Comparison of ENCODE assay signal across 26 cellular contexts in genomic region chr17:82891911-82892310, GRCh38. TPM values are rescaled to one million over a fixed set of nuclear protein-coding genes. Genes with fewer than 3 reads are reported as not detected.
DNase-seq lines count a peak whose midpoint lies in the region; ATAC-seq, FAIRE-seq and TF ChIP-seq lines count a peak whose summit lies in the region.
"Had no signal": no experiment of that assay in that cellular context is flagged by ENCODE, and none has a peak within 500 bp of the region (broad histone marks: within the 10 kb centered on the region; RNA-seq: fewer than 3 reads in every experiment).

No MANE protein-coding gene starts in this region.

- no peaks in the 10 kb centered on the region for H3K27me3 Mint-ChIP-seq in CD4-positive, alpha-beta T cell
- H3K27me3 Mint-ChIP-seq in nephron progenitor cell (ENCODE audit: low read depth, poor library complexity) = no peaks in the 10 kb centered on the region

- H3K9ac ChIP-seq in BLaER1 (no peak overlapping the region), K562 (ENCODE audit: insufficient read depth in 1 of 2, low read depth in 2 of 2, low read length in 2 of 2) (no peak overlapping the region; a peak in 1 of 4 replicates)

- H4K20me1 ChIP-seq in BLaER1 = peaks cover 24% of the 10 kb centered on the region
- no peaks in the 10 kb centered on the region for H4K20me1 ChIP-seq in K562 (replicated peaks; ENCODE audit: control insufficient read depth, insufficient read depth, low read length)

- no peaks in the 10 kb centered on the region for H3K9me3 ChIP-seq in BLaER1
- no peaks in the 10 kb centered on the region for H3K9me3 ChIP-seq in CD4-positive, alpha-beta T cell (ENCODE audit: control insufficient read depth, low read length)
- H3K9me3 ChIP-seq in K562 (replicated peaks; ENCODE audit: control insufficient read depth, insufficient read depth, low read depth, low read length) = no peaks in the 10 kb centered on the region
- H3K9me3 ChIP-seq: esophagus squamous epithelium, gastrocnemius medialis, HAP-1, MG63 had no signal

- H3K79me2 ChIP-seq in K562 (ENCODE audit: control insufficient read depth, insufficient read depth, low read length) = peaks cover 20% of the 10 kb centered on the region

- H3K27ac Mint-ChIP-seq in CD4-positive, alpha-beta T cell = peak overlapping the region; percentile 95
- H3K27ac Mint-ChIP-seq in nephron progenitor cell = peak overlapping the region; percentile 82

- TF ChIP-seq POLR2A in K562 (conservative IDR thresholded peaks at IDR 0.05) = no peak

- POLR2A ChIA-PET in CD4-positive, alpha-beta T cell (lab: Charles Lee) = interaction anchor here (1.4 to 4.4 kb wide), 3 partner anchors 8 to 33 kb away, joined by 6 to 29 read pairs (median 19); no protein-coding TSS in a partner anchor
- POLR2A ChIA-PET in K562 (lab: Yijun Ruan, JAX) = interaction anchor here (1.1 to 1.4 kb wide), 2 partner anchors 9 to 11 kb away, joined by 3 read pairs; no protein-coding TSS in a partner anchor

- peaks cover 37% of the 10 kb centered on the region for H3K4me1 Mint-ChIP-seq in CD4-positive, alpha-beta T cell (ENCODE audit: low read depth)
- peaks cover 65% of the 10 kb centered on the region for H3K4me1 Mint-ChIP-seq in nephron progenitor cell

- peak overlapping the region; percentile 3 for H3K4me3 Mint-ChIP-seq in CD4-positive, alpha-beta T cell
- H3K4me3 Mint-ChIP-seq in nephron progenitor cell = no peak overlapping the region
- H3K4me3 Mint-ChIP-seq: brain had no signal

- H3K4me3 ChIP-seq in BLaER1 (no peak overlapping the region), K562 (no peak overlapping the region)
- H3K4me3 ChIP-seq: esophagus squamous epithelium, gastrocnemius medialis, HAP-1, MG63, smooth muscle cell had no signal

- no peak for TF ChIP-seq CTCF in CD4-positive, alpha-beta T cell (IDR thresholded peaks at IDR 0.05)
- TF ChIP-seq CTCF in K562 (IDR thresholded peaks at IDR 0.05 in 2 of 3, conservative IDR thresholded peaks at IDR 0.05 in 1 of 3; ENCODE audit: insufficient read depth in 2 of 3, low read depth in 1 of 3, low read length in 3 of 3) = no peak
- no peak for TF ChIP-seq CTCF in nephron progenitor cell (IDR thresholded peaks at IDR 0.05)

- no TSS peak for BruUV-seq in K562 (replicated peaks; lab: Mats Ljungman, UMichigan)

- peaks cover 98% of the 10 kb centered on the region for H3K4me1 ChIP-seq in BLaER1
- peaks cover 7 to 36% of the 10 kb centered on the region in 2 experiments; a peak in 4 of 5 replicates for H3K4me1 ChIP-seq in K562 (replicated peaks in 1 of 2; ENCODE audit: control insufficient read depth in 2 of 2, insufficient read depth in 2 of 2, low read length in 2 of 2)
- H3K4me1 ChIP-seq: HAP-1 had no signal

- no peak for DNase-seq in CD4-positive, alpha-beta T cell
- no peak for DNase-seq in K562 (ENCODE audit: extremely low read depth in 1 of 4, low spot score in 3 of 4)
- DNase-seq in nephron progenitor cell = no peak
- no peak for DNase-seq in NCI-H1694 (lab: John Stamatoyannopoulos, UW)
- no peak for DNase-seq in hippocampal formation (lab: John Stamatoyannopoulos, UW)
- DNase-seq in activated effector memory CD4-positive, alpha-beta T cell treated with Interleukin-2 at 50 U/mL for 16 hours = no peak
- DNase-seq: DMS79 treated with DMSO at 0.1 percent for 48 hours; esophagus squamous epithelium; gastrocnemius medialis; hypothalamus; MG63; NCI-H146; NCI-H2171; NCI-H526; nucleus accumbens; RPMI8226; stimulated activated CD4-positive, alpha-beta T cell treated with anti-CD3 and anti-CD28 coated beads, Interleukin-4, amount 100 ng/mL, for 1 hour had no signal

- no peaks in the 10 kb centered on the region for H3K9me3 Mint-ChIP-seq in CD4-positive, alpha-beta T cell
- peaks cover 6% of the 10 kb centered on the region for H3K9me3 Mint-ChIP-seq in nephron progenitor cell

- H2AFZ ChIP-seq in K562 (ENCODE audit: low read depth, low read length) = no peak overlapping the region

- TF ChIP-seq RAD21 in K562 (CRISPR knock-in tag; conservative IDR thresholded peaks at IDR 0.05 in 1 of 2, IDR thresholded peaks at IDR 0.05 in 1 of 2) = no peak

- H3K36me3 ChIP-seq in BLaER1 = peaks cover 51% of the 10 kb centered on the region
- peaks cover 58% of the 10 kb centered on the region for H3K36me3 ChIP-seq in K562 (ENCODE audit: control insufficient read depth, insufficient read depth, low read length)

- no peaks in the 10 kb centered on the region for H3K9me1 ChIP-seq in K562 (ENCODE audit: control insufficient read depth, insufficient read depth, low read length)

- intact Hi-C loops in CD4-positive, alpha-beta T cell (cut with DNase I, micrococcal nuclease) = loop anchor here (2.0 to 5.0 kb wide), 3 partner anchors 35 to 109 kb away; no protein-coding TSS in a partner anchor
- intact Hi-C loops in K562 (cut with micrococcal nuclease) = no loop called here

- no peak for ATAC-seq in CD4-positive, alpha-beta T cell (ENCODE audit: poor library complexity)
- ATAC-seq in K562 = no peak
- ATAC-seq: activated CD4-positive, CD25-positive, alpha-beta regulatory T cell treated with anti-CD3 and anti-CD28 coated beads, Interleukin-2, amount 50 U/mL, for 24 hours; gastrocnemius medialis had no signal

- no peak for FAIRE-seq in K562 (lab: Jason Lieb, UNC)
- FAIRE-seq: colon, GM12891, islet of Langerhans had no signal

- H3K27ac ChIP-seq in BLaER1 (peak overlapping the region; percentile 58; the same call in 1 of the 2 replicates), K562 (ENCODE audit: extremely low read depth, low read depth, low read length) (no peak overlapping the region)
- peak overlapping the region; percentile 14 for H3K27ac ChIP-seq in CD4-positive, alpha-beta T cell (ENCODE audit: low read depth, low read length)

- TF ChIP-seq EP300 in K562 (IDR thresholded peaks at IDR 0.05; ENCODE audit: low read length) = no peak

- H3K4me2 ChIP-seq in BLaER1 (peak overlapping the region; percentile 69), K562 (ENCODE audit: insufficient read depth, low read length) (no peak overlapping the region)
- H3K4me2 ChIP-seq: smooth muscle cell had no signal

- H3K27me3 ChIP-seq in BLaER1 (no peaks in the 10 kb centered on the region), K562 (ENCODE audit: control insufficient read depth in 2 of 2, insufficient read depth in 2 of 2, low read length in 2 of 2) (no peaks in the 10 kb centered on the region)
- H3K27me3 ChIP-seq in CD4-positive, alpha-beta T cell (ENCODE audit: control insufficient read depth, insufficient read depth, low read length) = no peaks in the 10 kb centered on the region
- H3K27me3 ChIP-seq: esophagus squamous epithelium, gastrocnemius medialis, MG63 had no signal

- peaks cover 39% of the 10 kb centered on the region for H3K36me3 Mint-ChIP-seq in CD4-positive, alpha-beta T cell (ENCODE audit: low read depth)
- H3K36me3 Mint-ChIP-seq in nephron progenitor cell (ENCODE audit: low read depth) = peaks cover 38% of the 10 kb centered on the region

- CTCF ChIA-PET in CD4-positive, alpha-beta T cell (lab: Charles Lee) = interaction anchor here (0.6 to 2.6 kb wide), 3 partner anchors 9 to 27 kb away, joined by 3 to 15 read pairs (median 6); no protein-coding TSS in a partner anchor
- CTCF ChIA-PET in K562 (lab: Yijun Ruan, JAX; ENCODE audit: low intra/inter-chr PET ratio) = no interaction called here

- 89% methylated on average over 9 of the region's 10 CpGs for WGBS in K562 (ENCODE audit: insufficient coverage, low coverage, missing lambda C conversion rate)

- in situ Hi-C loops in K562 (cut with MboI) = no loop called here

TF ChIP-seq in K562, 482 proteins besides CTCF, POLR2A, EP300 and RAD21:
- TF ChIP-seq SMAD4 (CRISPR knock-in tag; conservative IDR thresholded peaks at IDR 0.05) (no peak), CEBPG (CRISPR knock-in tag; IDR thresholded peaks at IDR 0.05) (no peak), CEBPG (tag; conservative IDR thresholded peaks at IDR 0.05 in 1 of 2, IDR thresholded peaks at IDR 0.05 in 1 of 2) (no peak), POLR2G (IDR thresholded peaks at IDR 0.05; ENCODE audit: low read depth, low read length) (peak; percentile 24; the same call in 1 of the 2 replicates)

RNA-seq across cellular contexts. Expression of gene ZNF750, which starts 52.1 kb away (rescaled TPM):
- total RNA-seq in CD4-positive, alpha-beta T cell = not detected
- not detected in 2 replicates for total RNA-seq in K562 (2011; cell fraction: chromatin; rRNA removed; ENCODE audit: low replicate concordance)
- total RNA-seq in K562 (2011; cell fraction: nucleolus; rRNA removed) = not detected in 2 replicates
- total RNA-seq in K562 (2011; cell fraction: nucleoplasm; rRNA removed) = not detected in 2 replicates
- total RNA-seq in K562 (2014; rRNA removed) = not detected in 2 replicates
- total RNA-seq in K562 (2014; rRNA removed; fragmentation: Illumina TruSeq; extraction: Trizol) = not detected in 2 replicates
- total RNA-seq in K562 (2015; rRNA removed; fragmentation: Illumina TruSeq; extraction: Trizol) = not detected in 2 replicates
- not detected in 2 replicates for total RNA-seq in K562 (2021)
- polyA plus RNA-seq in K562 (2011; rRNA removed) = not detected in 2 replicates
- not detected in 2 replicates for polyA plus RNA-seq in K562 (2011; cell fraction: cytosol; rRNA removed)
- not detected in 2 replicates for polyA plus RNA-seq in K562 (2011; cell fraction: nucleus; rRNA removed)
- 0.07 TPM in 2 replicates for polyA plus RNA-seq in K562 (2012)
- polyA plus RNA-seq in K562 (2014; fragmentation: Illumina TruSeq; extraction: Trizol) = not detected in 2 replicates
- not detected for polyA plus RNA-seq in K562 (2014; fragmentation: Nextera tagmentation; extraction: Ambion mirVana)
- polyA plus RNA-seq in K562 (2014; rRNA removed) = not detected in 2 replicates
- not detected in 2 replicates for polyA minus RNA-seq in K562 (2011; rRNA and poly(A)+ RNA removed)
- polyA minus RNA-seq in K562 (2011; cell fraction: cytosol; rRNA and poly(A)+ RNA removed) = not detected in 2 replicates
- not detected in 2 replicates for polyA minus RNA-seq in K562 (2011; cell fraction: nucleus; rRNA and poly(A)+ RNA removed)
- total RNA-seq: mucosa of gallbladder had no signal
